ENCODE assay signal across 9 cellular contexts in the genomic region with DNA sequence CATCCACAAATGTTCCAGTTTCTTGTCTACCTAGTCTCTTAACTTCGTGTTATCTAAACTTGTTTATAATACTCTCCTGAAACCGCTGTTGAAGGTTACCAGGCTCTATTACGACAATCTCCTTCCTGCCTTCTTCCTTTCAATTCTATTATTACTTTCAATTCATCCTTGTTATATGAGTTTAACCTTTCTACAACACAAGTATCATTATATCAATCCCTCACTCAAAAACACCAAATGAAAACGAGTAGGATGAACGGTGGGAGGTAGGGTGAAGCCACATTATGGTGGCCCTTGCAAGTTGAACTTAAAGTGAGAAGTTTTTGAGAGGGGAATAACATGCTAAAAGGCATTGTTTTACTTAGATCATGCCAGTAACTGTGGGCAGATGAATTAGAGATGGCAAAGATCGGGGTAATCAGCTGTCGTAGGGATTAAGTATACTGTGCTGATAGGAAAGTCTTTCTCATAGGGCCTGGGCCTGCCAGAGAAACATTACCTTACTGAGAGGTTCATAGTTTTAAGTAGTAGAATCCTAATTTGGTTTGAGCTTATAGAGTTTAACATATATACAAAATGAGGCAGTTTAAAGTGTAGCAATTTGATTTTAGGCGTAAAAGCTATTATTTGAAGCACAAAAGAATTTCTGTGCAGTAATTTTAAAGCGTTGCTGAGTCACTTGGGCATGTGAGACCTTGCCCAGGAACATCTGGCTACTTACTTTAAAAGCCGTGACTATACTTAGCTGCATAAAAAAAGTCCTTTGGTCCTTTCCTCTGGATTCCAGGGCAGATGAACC. TPM values are rescaled to one million over a fixed set of nuclear protein-coding genes. Genes with fewer than 3 reads are reported as not detected.
DNase-seq lines count a peak whose midpoint lies in the region; ATAC-seq, FAIRE-seq and TF ChIP-seq lines count a peak whose summit lies in the region.
"Had no signal": no experiment of that assay in that cellular context is flagged by ENCODE, and none has a peak within 500 bp of the region (broad histone marks: within the 10 kb centered on the region; RNA-seq: fewer than 3 reads in every experiment).

No MANE protein-coding gene starts in this region.

- H3K4me1 Mint-ChIP-seq in GM23338 (no peaks in the 10 kb centered on the region; the same call in 2 of the 3 replicates), WTC11 (peaks cover 7% of the 10 kb centered on the region)

- H3K27ac Mint-ChIP-seq in GM23338 (peak overlapping the region; percentile 7; the same call in 1 of the 2 replicates), WTC11 (0 out of 2 replicates have a peak overlapping the region, but pooled peaks have one; percentile 0)

- POLR2A ChIA-PET in WTC11 (lab: Charles Lee) = no interaction called here

- DNase-seq in GM23338 (ENCODE audit: low spot score) = no peak
- no peak for DNase-seq in WTC11 (ENCODE audit: low spot score)
- peak; percentile 67 to 85 for DNase-seq in foreskin fibroblast
- no peak for DNase-seq in NCI-H1092 treated with DMSO at 0.1 percent for 48 hours (lab: John Stamatoyannopoulos, UW)
- no peak for DNase-seq in occipital lobe (lab: John Stamatoyannopoulos, UW)
- no peak for DNase-seq in NCI-H1436 (lab: John Stamatoyannopoulos, UW)
- no peak for DNase-seq in D721Med (ENCODE audit: insufficient read length, low spot score)
- DNase-seq: NCI-H1930 had no signal

- H3K9me2 ChIP-seq in GM23338 (ENCODE audit: insufficient read depth) = no peaks in the 10 kb centered on the region

- H3K9me3 ChIP-seq in BLaER1 = no peaks in the 10 kb centered on the region

- H3K27me3 Mint-ChIP-seq in GM23338 (ENCODE audit: insufficient read depth, low read depth, poor library complexity) (peaks cover 2% of the 10 kb centered on the region), WTC11 (ENCODE audit: low read depth) (no peaks in the 10 kb centered on the region)

- no peaks in the 10 kb centered on the region for H3K36me3 Mint-ChIP-seq in GM23338 (ENCODE audit: low read depth)
- no peaks in the 10 kb centered on the region for H3K36me3 Mint-ChIP-seq in WTC11

- no peak overlapping the region for H3K9ac ChIP-seq in BLaER1

- no peak overlapping the region for H3K4me2 ChIP-seq in BLaER1
- no peak overlapping the region for H3K4me2 ChIP-seq in GM23338

- CTCF ChIA-PET in WTC11 (lab: Charles Lee) = interaction anchor here (1.3 kb wide), 1 partner anchor 14 kb away, joined by 5 read pairs; no protein-coding TSS in a partner anchor

- H3K36me3 ChIP-seq in BLaER1 = no peaks in the 10 kb centered on the region
- no peaks in the 10 kb centered on the region for H3K36me3 ChIP-seq in GM23338 (ENCODE audit: insufficient read depth)

- peaks cover 6% of the 10 kb centered on the region; the same call in 1 of the 2 replicates for H3F3A ChIP-seq in GM23338 (replicated peaks; ENCODE audit: low read depth)

- no peaks in the 10 kb centered on the region for H3K27me3 ChIP-seq in BLaER1
- H3K27me3 ChIP-seq in GM23338 (ENCODE audit: insufficient read depth) = no peaks in the 10 kb centered on the region

- H3K4me3 Mint-ChIP-seq in GM23338 = no peak overlapping the region
- no peak overlapping the region for H3K4me3 Mint-ChIP-seq in WTC11

- H3K4me3 ChIP-seq in BLaER1 = no peak overlapping the region
- no peak overlapping the region for H3K4me3 ChIP-seq in GM23338
- no peak overlapping the region for H3K4me3 ChIP-seq in foreskin fibroblast (ENCODE audit: low read depth in 1 of 2, low read length in 2 of 2)

- TF ChIP-seq CTCF in GM23338 (conservative IDR thresholded peaks at IDR 0.05; ENCODE audit: low read depth in 2 of 2) = no peak
- TF ChIP-seq CTCF in WTC11 (IDR thresholded peaks at IDR 0.05) = no peak
- TF ChIP-seq CTCF in foreskin fibroblast (IDR thresholded peaks at IDR 0.05; ENCODE audit: low read depth, low read length) = no peak
- TF ChIP-seq CTCF in D721Med (IDR thresholded peaks at IDR 0.05; ENCODE audit: insufficient read depth, missing control alignments) = no peak

- FAIRE-seq in D721Med (lab: Jason Lieb, UNC) = no peak

- H3K4me1 ChIP-seq in BLaER1 = peaks cover 33% of the 10 kb centered on the region
- H3K4me1 ChIP-seq in GM23338 (ENCODE audit: insufficient read depth) = no peaks in the 10 kb centered on the region

- no peaks in the 10 kb centered on the region for H3K9me3 Mint-ChIP-seq in GM23338
- H3K9me3 Mint-ChIP-seq in WTC11 = no peaks in the 10 kb centered on the region

- peak overlapping the region; percentile 82 for H2AFZ ChIP-seq in GM23338

- ATAC-seq in GM23338 (no peak), WTC11 (no peak)

- H3K79me2 ChIP-seq in GM23338 (replicated peaks; ENCODE audit: insufficient read depth) = peaks cover 4% of the 10 kb centered on the region; the same call in 1 of the 2 replicates

- H3K27ac ChIP-seq in BLaER1 (peak overlapping the region; percentile 24; the same call in 1 of the 2 replicates), GM23338 (ENCODE audit: low read depth) (no peak overlapping the region)

- H4K20me1 ChIP-seq in BLaER1 = no peaks in the 10 kb centered on the region
- H4K20me1 ChIP-seq in GM23338 (replicated peaks; ENCODE audit: insufficient read depth) = no peaks in the 10 kb centered on the region

TF ChIP-seq in GM23338, 12 proteins besides CTCF, POLR2A, EP300 and RAD21 (continues in another document):
- TF ChIP-seq NANOG (IDR thresholded peaks at IDR 0.05; ENCODE audit: borderline replicate concordance) = no peak
- TF ChIP-seq STAT1 (IDR thresholded peaks at IDR 0.05; ENCODE audit: unreplicated experiment) = no peak
- TF ChIP-seq EZH2phosphoT487 (IDR thresholded peaks at IDR 0.05; ENCODE audit: unreplicated experiment) = no peak

TF ChIP-seq in WTC11, 78 proteins besides CTCF, POLR2A, EP300 and RAD21:
- TF ChIP-seq HMGA2 (CRISPR knock-in tag; IDR thresholded peaks at IDR 0.05) (no peak), RELA (CRISPR knock-in tag; IDR thresholded peaks at IDR 0.05; ENCODE audit: borderline replicate concordance) (no peak), JAZF1 (CRISPR knock-in tag; IDR thresholded peaks at IDR 0.05) (no peak), ESRRA (CRISPR knock-in tag; IDR thresholded peaks at IDR 0.05; ENCODE audit: borderline replicate concordance) (no peak)
- TF ChIP-seq, protein P1, sequence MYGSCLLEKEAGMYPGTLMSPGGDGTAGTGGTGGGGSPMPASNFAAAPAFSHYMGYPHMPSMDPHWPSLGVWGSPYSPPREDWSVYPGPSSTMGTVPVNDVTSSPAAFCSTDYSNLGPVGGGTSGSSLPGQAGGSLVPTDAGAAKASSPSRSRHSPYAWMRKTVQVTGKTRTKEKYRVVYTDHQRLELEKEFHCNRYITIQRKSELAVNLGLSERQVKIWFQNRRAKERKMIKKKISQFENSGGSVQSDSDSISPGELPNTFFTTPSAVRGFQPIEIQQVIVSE (CRISPR knock-in tag; IDR thresholded peaks at IDR 0.05; ENCODE audit: borderline replicate concordance) = no peak
- TF ChIP-seq, protein P2, sequence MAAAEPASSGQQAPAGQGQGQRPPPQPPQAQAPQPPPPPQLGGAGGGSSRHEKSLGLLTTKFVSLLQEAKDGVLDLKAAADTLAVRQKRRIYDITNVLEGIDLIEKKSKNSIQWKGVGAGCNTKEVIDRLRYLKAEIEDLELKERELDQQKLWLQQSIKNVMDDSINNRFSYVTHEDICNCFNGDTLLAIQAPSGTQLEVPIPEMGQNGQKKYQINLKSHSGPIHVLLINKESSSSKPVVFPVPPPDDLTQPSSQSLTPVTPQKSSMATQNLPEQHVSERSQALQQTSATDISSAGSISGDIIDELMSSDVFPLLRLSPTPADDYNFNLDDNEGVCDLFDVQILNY (CRISPR knock-in tag; IDR thresholded peaks at IDR 0.05) = no peak
- TF ChIP-seq, protein P3, sequence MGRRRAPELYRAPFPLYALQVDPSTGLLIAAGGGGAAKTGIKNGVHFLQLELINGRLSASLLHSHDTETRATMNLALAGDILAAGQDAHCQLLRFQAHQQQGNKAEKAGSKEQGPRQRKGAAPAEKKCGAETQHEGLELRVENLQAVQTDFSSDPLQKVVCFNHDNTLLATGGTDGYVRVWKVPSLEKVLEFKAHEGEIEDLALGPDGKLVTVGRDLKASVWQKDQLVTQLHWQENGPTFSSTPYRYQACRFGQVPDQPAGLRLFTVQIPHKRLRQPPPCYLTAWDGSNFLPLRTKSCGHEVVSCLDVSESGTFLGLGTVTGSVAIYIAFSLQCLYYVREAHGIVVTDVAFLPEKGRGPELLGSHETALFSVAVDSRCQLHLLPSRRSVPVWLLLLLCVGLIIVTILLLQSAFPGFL (CRISPR knock-in tag; IDR thresholded peaks at IDR 0.05; ENCODE audit: borderline replicate concordance) = no peak
- TF ChIP-seq, protein P4, sequence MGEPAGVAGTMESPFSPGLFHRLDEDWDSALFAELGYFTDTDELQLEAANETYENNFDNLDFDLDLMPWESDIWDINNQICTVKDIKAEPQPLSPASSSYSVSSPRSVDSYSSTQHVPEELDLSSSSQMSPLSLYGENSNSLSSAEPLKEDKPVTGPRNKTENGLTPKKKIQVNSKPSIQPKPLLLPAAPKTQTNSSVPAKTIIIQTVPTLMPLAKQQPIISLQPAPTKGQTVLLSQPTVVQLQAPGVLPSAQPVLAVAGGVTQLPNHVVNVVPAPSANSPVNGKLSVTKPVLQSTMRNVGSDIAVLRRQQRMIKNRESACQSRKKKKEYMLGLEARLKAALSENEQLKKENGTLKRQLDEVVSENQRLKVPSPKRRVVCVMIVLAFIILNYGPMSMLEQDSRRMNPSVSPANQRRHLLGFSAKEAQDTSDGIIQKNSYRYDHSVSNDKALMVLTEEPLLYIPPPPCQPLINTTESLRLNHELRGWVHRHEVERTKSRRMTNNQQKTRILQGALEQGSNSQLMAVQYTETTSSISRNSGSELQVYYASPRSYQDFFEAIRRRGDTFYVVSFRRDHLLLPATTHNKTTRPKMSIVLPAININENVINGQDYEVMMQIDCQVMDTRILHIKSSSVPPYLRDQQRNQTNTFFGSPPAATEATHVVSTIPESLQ (CRISPR knock-in tag; IDR thresholded peaks at IDR 0.05) = no peak

RNA-seq across cellular contexts. Expression of a gene that starts 3.4 kb away (rescaled TPM):
- total RNA-seq in GM23338 (2014; rRNA removed; shearing (Covaris generic)) = 13.3 and 19.0 TPM in 2 replicates
- 4.8 and 5.0 TPM in 2 replicates for polyA plus RNA-seq in GM23338 (2016; fragmentation: Nextera tagmentation; extraction: Ambion mirVana)
- total RNA-seq in WTC11 (2021) = 10.0 to 12.3 TPM (median 12.0 TPM) in 3 replicates
- total RNA-seq in occipital lobe = 69.6 TPM

RNA-seq across cellular contexts. Expression of a gene that starts 34.5 kb away (rescaled TPM):
- total RNA-seq in GM23338 (2014; rRNA removed; shearing (Covaris generic)) = 681 and 902 TPM in 2 replicates
- 2,092 and 2,216 TPM in 2 replicates for polyA plus RNA-seq in GM23338 (2016; fragmentation: Nextera tagmentation; extraction: Ambion mirVana)
- total RNA-seq in WTC11 (2021) (1,801 to 1,893 TPM (median 1,886 TPM) in 3 replicates), occipital lobe (2,571 TPM)

RNA-seq across cellular contexts. Expression of a gene that starts 44.1 kb away (rescaled TPM):
- total RNA-seq in GM23338 (2014; rRNA removed; shearing (Covaris generic)) = 21.3 and 22.4 TPM in 2 replicates
- 6.5 and 7.7 TPM in 2 replicates for polyA plus RNA-seq in GM23338 (2016; fragmentation: Nextera tagmentation; extraction: Ambion mirVana)
- total RNA-seq in WTC11 (2021) (12.6 to 13.5 TPM (median 12.7 TPM) in 3 replicates), occipital lobe (68.2 TPM)

RNA-seq across cellular contexts. Expression of a gene that starts 58.0 kb away (rescaled TPM):
- 20.8 and 26.5 TPM in 2 replicates for total RNA-seq in GM23338 (2014; rRNA removed; shearing (Covaris generic))
- 11.7 and 13.3 TPM in 2 replicates for polyA plus RNA-seq in GM23338 (2016; fragmentation: Nextera tagmentation; extraction: Ambion mirVana)
- total RNA-seq in WTC11 (2021) (11.3 to 13.9 TPM (median 12.9 TPM) in 3 replicates), occipital lobe (21.1 TPM)

Comparison
In these comparisons a context has a peak if more than half of its experiments do, and no peak if none do; other contexts are left out.
1. DNase-seq: peak in foreskin fibroblast (2 of 2); none in GM23338 (single experiment), WTC11 (single experiment), NCI-H1092 treated with DMSO at 0.1 percent for 48 hours (single experiment), occipital lobe (single experiment), NCI-H1436 (single experiment) and D721Med (single experiment).